26 cellular contexts compared by ENCODE assay signal in the genomic region with DNA sequence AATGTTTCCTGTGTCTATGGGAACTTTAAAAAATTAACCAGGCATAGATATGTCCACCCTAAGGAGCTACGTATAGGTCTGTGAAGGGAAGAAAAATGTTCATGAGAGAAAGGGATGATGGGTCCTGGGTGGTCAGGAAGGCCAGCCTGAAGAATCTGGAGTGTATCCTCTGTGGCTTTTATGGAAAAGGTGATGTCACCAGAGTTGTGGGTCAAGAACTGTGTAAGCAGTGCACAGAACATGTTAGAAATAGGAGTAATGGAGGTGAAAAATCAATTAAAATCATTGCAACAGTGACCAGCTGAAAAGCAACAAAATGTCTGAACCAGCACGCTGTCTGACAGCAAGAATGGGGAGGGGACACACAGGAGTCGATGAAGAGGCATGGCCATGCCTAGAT.
"Had no signal": no experiment of that assay in that cellular context is flagged by ENCODE, and none has a peak within 500 bp of the region (broad histone marks: within the 10 kb centered on the region; RNA-seq: fewer than 3 reads in every experiment).

No MANE protein-coding gene starts in this region.

- ATAC-seq: gastrocnemius medialis, left ventricle myocardium superior, psoas muscle had no signal

- H3K36me3 ChIP-seq: breast epithelium, ovary had no signal

- H3K4me1 ChIP-seq: breast epithelium, psoas muscle, tibial nerve had no signal

- H3K27ac Mint-ChIP-seq: activated naive CD4-positive, alpha-beta T cell treated with anti-CD3 and anti-CD28 coated beads for 36 hours; activated naive CD8-positive, alpha-beta T cell treated with anti-CD3 and anti-CD28 coated beads for 36 hours; activated T-helper 1 cell treated with anti-CD3 and anti-CD28 coated beads, Interleukin-12 subunit alpha, Interleukin-12 subunit beta, Interleukin-2, Interleukin-4 antibody, amounts not matched to agents 30 ng/mL and 10 ng/mL and 1 ng/mL, durations not matched to agents 14 hours and 24 hours and 36 hours; mesothelial cell of epicardium; naive B cell; nephron progenitor cell had no signal

- H3K4me3 Mint-ChIP-seq: activated naive CD4-positive, alpha-beta T cell treated with anti-CD3 and anti-CD28 coated beads for 36 hours; activated naive CD8-positive, alpha-beta T cell treated with anti-CD3 and anti-CD28 coated beads for 36 hours; activated T-helper 1 cell treated with anti-CD3 and anti-CD28 coated beads, Interleukin-12 subunit alpha, Interleukin-12 subunit beta, Interleukin-2, Interleukin-4 antibody, amounts not matched to agents 30 ng/mL and 10 ng/mL and 1 ng/mL, durations not matched to agents 14 hours and 24 hours and 36 hours; central memory CD8-positive, alpha-beta T cell; mesothelial cell of epicardium; naive B cell; nephron progenitor cell had no signal

- FAIRE-seq: colon had no signal

- H3K9me3 Mint-ChIP-seq: activated naive CD4-positive, alpha-beta T cell treated with anti-CD3 and anti-CD28 coated beads for 36 hours; activated naive CD8-positive, alpha-beta T cell treated with anti-CD3 and anti-CD28 coated beads for 36 hours; activated T-helper 1 cell treated with anti-CD3 and anti-CD28 coated beads, Interleukin-12 subunit alpha, Interleukin-12 subunit beta, Interleukin-2, Interleukin-4 antibody, amounts not matched to agents 30 ng/mL and 10 ng/mL and 1 ng/mL, durations not matched to agents 14 hours and 24 hours and 36 hours; central memory CD8-positive, alpha-beta T cell; mesothelial cell of epicardium; naive B cell; nephron progenitor cell had no signal

- H3K27me3 ChIP-seq: breast epithelium, gastrocnemius medialis, hepatocyte, ovary, spleen, tibial nerve had no signal

- DNase-seq: activated CD4-positive, alpha-beta T cell treated with anti-CD3 and anti-CD28 coated beads for 4 hours; activated CD4-positive, alpha-beta T cell treated with anti-CD3 and anti-CD28 coated beads, Interleukin-2, amount 50 U/mL, for 4 hours; activated effector memory CD4-positive, alpha-beta T cell treated with anti-CD3 and anti-CD28 coated beads, Interleukin-2, amount 50 U/mL, for 16 hours; activated naive CD4-positive, alpha-beta T cell treated with anti-CD3 and anti-CD28 coated beads for 36 hours; activated naive CD8-positive, alpha-beta T cell treated with anti-CD3 and anti-CD28 coated beads for 36 hours; activated T-cell treated with anti-CD3 and anti-CD28 coated beads for 4 hours; amniotic stem cell; dermis blood vessel endothelial cell; effector CD4-positive, alpha-beta T cell; gastrocnemius medialis; islet precursor cell; left ventricle myocardium superior; naive B cell; nephron progenitor cell; ovary; psoas muscle; spleen; stimulated activated naive CD4-positive, alpha-beta T cell treated with Interleukin-2 at 50 U/mL for 16 hours; T-helper 1 cell had no signal

- H3K9me3 ChIP-seq: breast epithelium, gastrocnemius medialis, ovary, psoas muscle, spleen, tibial nerve had no signal

- H3K27ac ChIP-seq: gastrocnemius medialis, ovary, psoas muscle, tibial nerve had no signal

- H3K4me3 ChIP-seq: breast epithelium, gastrocnemius medialis, hepatocyte, ovary, psoas muscle, spleen, tibial nerve had no signal

- H3K4me1 Mint-ChIP-seq: central memory CD8-positive, alpha-beta T cell; naive B cell; nephron progenitor cell had no signal
